Comparison of ENCODE assay signal across 22 cellular contexts in the genomic region with DNA sequence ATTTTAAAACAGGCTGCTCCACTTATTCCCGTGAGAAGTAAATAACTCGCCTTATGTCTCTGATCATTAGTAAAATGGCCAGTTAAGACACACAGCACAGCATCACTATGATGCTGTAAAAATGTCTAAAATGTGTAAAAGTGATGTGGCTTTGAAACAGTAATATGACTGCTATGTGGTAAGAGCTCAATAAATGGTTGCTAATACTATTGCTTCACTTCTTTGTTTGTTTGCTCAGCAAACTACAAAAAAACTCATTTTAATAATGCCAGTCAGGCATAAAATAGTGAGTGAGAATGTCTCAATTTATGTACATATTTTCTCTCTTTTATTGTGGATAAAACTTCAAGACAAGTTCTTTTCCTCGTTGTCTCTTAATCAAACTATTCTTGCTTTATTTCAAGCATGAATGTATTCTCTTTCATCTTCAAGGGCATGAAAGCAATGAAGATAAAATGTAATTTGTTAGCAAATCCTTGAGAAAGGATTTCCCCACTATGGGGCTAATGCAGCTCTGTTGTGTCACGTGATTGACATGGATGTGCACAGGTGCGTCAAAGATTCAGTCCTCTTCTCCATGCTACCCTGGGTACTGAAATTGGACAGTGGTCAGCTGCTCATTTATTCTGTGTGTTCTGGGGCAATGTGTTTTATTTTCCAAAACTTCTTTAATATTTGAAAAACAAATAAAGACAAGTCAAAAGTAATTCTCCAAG.
"Had no signal": no experiment of that assay in that cellular context is flagged by ENCODE, and none has a peak within 500 bp of the region (broad histone marks: within the 10 kb centered on the region; RNA-seq: fewer than 3 reads in every experiment).

No MANE protein-coding gene starts in this region.

- H3K4me3 Mint-ChIP-seq: IgD-negative memory B cell had no signal

- DNase-seq: KBM-7; MV-4-11; NCI-H1048; NCI-H1105; NCI-H1417; NCI-H1436 treated with DMSO at 0.1 percent for 48 hours; NCI-H1694; NCI-H187 treated with DMSO at 0.1 percent for 48 hours; NCI-H2029 treated with DMSO at 0.1 percent for 48 hours; NCI-H2171 treated with DMSO at 0.1 percent for 48 hours; NCI-H345; NCI-H446 treated with DMSO at 0.1 percent for 48 hours; NCI-H510A treated with DMSO at 0.1 percent for 48 hours; NCI-H526; NCI-H748 treated with DMSO at 0.1 percent for 48 hours; NK-92 treated with Interleukin-12 subunit alpha and Interleukin-12 subunit beta, amount 100 ng/mL, for 24 hours; PC-3; SHP77; SK-N-SH had no signal

- H3K27ac ChIP-seq: RWPE1 had no signal

- H3K9ac ChIP-seq: SK-N-SH had no signal

- H3K9me3 ChIP-seq: SK-N-SH had no signal

- ATAC-seq: Panc1, PC-3 had no signal

- H3K4me2 ChIP-seq: SK-N-SH had no signal

- H3K27ac Mint-ChIP-seq: IgD-negative memory B cell had no signal

- H3K4me1 Mint-ChIP-seq: IgD-negative memory B cell had no signal

- H3K36me3 Mint-ChIP-seq: IgD-negative memory B cell had no signal
